In genomic region chr3:191401775-191402357, GRCh38 we compare ENCODE assay signal across 25 cellular contexts. TPM values are rescaled to one million over a fixed set of nuclear protein-coding genes. Genes with fewer than 3 reads are reported as not detected.
DNase-seq lines count a peak whose midpoint lies in the region; ATAC-seq, FAIRE-seq and TF ChIP-seq lines count a peak whose summit lies in the region.
"Had no signal": no experiment of that assay in that cellular context is flagged by ENCODE, and none has a peak within 500 bp of the region (broad histone marks: within the 10 kb centered on the region; RNA-seq: fewer than 3 reads in every experiment).

No MANE protein-coding gene starts in this region.

- no peak overlapping the region for H3K4me3 ChIP-seq in endothelial cell of umbilical vein (replicated peaks in 1 of 3; ENCODE audit: insufficient read depth in 1 of 3, low read depth in 1 of 3, low read length in 3 of 3)
- H3K4me3 ChIP-seq: BLaER1 treated with 17β-estradiol and CSF1 and Interleukin-3, amounts not matched to agents 10 nM and 100 nM; MG63; SJCRH30 had no signal

- ATAC-seq in activated naive CD8-positive, alpha-beta T cell treated with anti-CD3 and anti-CD28 coated beads, Interleukin-2, amount 50 U/mL, for 24 hours, result no peak
- ATAC-seq: CD8-positive, alpha-beta T cell; PC-3; T-helper 17 cell had no signal

- H3K36me3 ChIP-seq in endothelial cell of umbilical vein (ENCODE audit: control insufficient read depth in 2 of 2, extremely low read depth in 1 of 2, insufficient read depth in 2 of 2, low read length in 2 of 2), result peaks cover 0 to 3% of the 10 kb centered on the region in 2 experiments
- H3K36me3 ChIP-seq: MG63, SJCRH30 had no signal

- DNase-seq in NCI-H82 (lab: John Stamatoyannopoulos, UW) (peak; percentile 56), NCI-H82 treated with DMSO at 0.1 percent for 48 hours (lab: John Stamatoyannopoulos, UW; ENCODE audit: unreplicated experiment) (no peak), endothelial cell of umbilical vein (ENCODE audit: low read depth, low spot score) (no peak), NCI-H1105 treated with DMSO at 0.1 percent for 48 hours (lab: John Stamatoyannopoulos, UW) (no peak), NAMALWA (ENCODE audit: low spot score) (no peak)
- DNase-seq in activated naive CD8-positive, alpha-beta T cell treated with anti-CD3 and anti-CD28 coated beads, Interleukin-2, amount 50 U/mL, for 24 hours, result no peak
- DNase-seq: Calu3; CD8-positive, alpha-beta T cell; GF-D8; H9; IMR-90; Kasumi-1; MG63; NCI-H1092 treated with DMSO at 0.1 percent for 48 hours; NCI-H1694; NCI-H2081 treated with DMSO at 0.1 percent for 48 hours; NCI-H526; PC-3; SJCRH30; T-helper 17 cell had no signal

- no peaks in the 10 kb centered on the region for H3K9me1 ChIP-seq in endothelial cell of umbilical vein (replicated peaks; ENCODE audit: control insufficient read depth, extremely low read depth, insufficient read depth, low read length)

- POLR2A ChIA-PET in endothelial cell of umbilical vein (lab: Charles Lee), result no interaction called here

- no peak overlapping the region for H3K4me2 ChIP-seq in endothelial cell of umbilical vein (ENCODE audit: insufficient read depth, low read length)
- H3K4me2 ChIP-seq: BLaER1 treated with 17β-estradiol and CSF1 and Interleukin-3, amounts not matched to agents 10 nM and 100 nM had no signal

- no peaks in the 10 kb centered on the region for H3K4me1 Mint-ChIP-seq in activated naive CD8-positive, alpha-beta T cell treated with anti-CD3 and anti-CD28 coated beads, Interleukin-2, amount 50 U/mL, for 24 hours
- H3K4me1 Mint-ChIP-seq: T-helper 17 cell had no signal

- TF ChIP-seq POLR2A in endothelial cell of umbilical vein (IDR thresholded peaks at IDR 0.05; ENCODE audit: low read depth, low read length), result no peak

- H3K36me3 Mint-ChIP-seq in activated naive CD8-positive, alpha-beta T cell treated with anti-CD3 and anti-CD28 coated beads, Interleukin-2, amount 50 U/mL, for 24 hours (ENCODE audit: low read depth), result peaks cover 2% of the 10 kb centered on the region
- H3K36me3 Mint-ChIP-seq: CD8-positive, alpha-beta T cell had no signal

- intact Hi-C loops in endothelial cell of umbilical vein (cut with micrococcal nuclease), result no loop called here

- no peak for TF ChIP-seq RAD21 in Ishikawa (IDR thresholded peaks at IDR 0.05; ENCODE audit: low read depth)

- no peaks in the 10 kb centered on the region for H3K79me2 ChIP-seq in endothelial cell of umbilical vein (ENCODE audit: control insufficient read depth, insufficient read depth, low read length)

- TF ChIP-seq CTCF in endothelial cell of umbilical vein (IDR thresholded peaks at IDR 0.05; ENCODE audit: extremely low read depth in 1 of 2, insufficient read depth in 1 of 2, low read depth in 1 of 2, low read length in 2 of 2), result no peak

- FAIRE-seq in endothelial cell of umbilical vein (lab: Jason Lieb, UNC), result no peak

- H3K27me3 Mint-ChIP-seq in activated naive CD8-positive, alpha-beta T cell treated with anti-CD3 and anti-CD28 coated beads, Interleukin-2, amount 50 U/mL, for 24 hours, result no peaks in the 10 kb centered on the region
- H3K27me3 Mint-ChIP-seq: T-helper 17 cell had no signal

- no peaks in the 10 kb centered on the region for H3K9me3 Mint-ChIP-seq in activated naive CD8-positive, alpha-beta T cell treated with anti-CD3 and anti-CD28 coated beads, Interleukin-2, amount 50 U/mL, for 24 hours

- no peak overlapping the region for H2AFZ ChIP-seq in endothelial cell of umbilical vein (ENCODE audit: low read depth, low read length)

- H3K9me3 ChIP-seq in endothelial cell of umbilical vein (replicated peaks; ENCODE audit: control insufficient read depth, insufficient read depth, low read length), result no peaks in the 10 kb centered on the region
- H3K9me3 ChIP-seq: BLaER1 treated with 17β-estradiol and CSF1 and Interleukin-3, amounts not matched to agents 10 nM and 100 nM; MG63; SJCRH30 had no signal

- BruUV-seq in endothelial cell of umbilical vein (replicated peaks; lab: Mats Ljungman, UMichigan), result no TSS peak

- no peak overlapping the region for H3K27ac Mint-ChIP-seq in activated naive CD8-positive, alpha-beta T cell treated with anti-CD3 and anti-CD28 coated beads, Interleukin-2, amount 50 U/mL, for 24 hours
- H3K27ac Mint-ChIP-seq: CD8-positive, alpha-beta T cell; H9; T-helper 17 cell had no signal

- no peak overlapping the region for H3K4me3 Mint-ChIP-seq in activated naive CD8-positive, alpha-beta T cell treated with anti-CD3 and anti-CD28 coated beads, Interleukin-2, amount 50 U/mL, for 24 hours
- H3K4me3 Mint-ChIP-seq: CD8-positive, alpha-beta T cell; H9; T-helper 17 cell had no signal

- no peak overlapping the region for H3K27ac ChIP-seq in endothelial cell of umbilical vein (ENCODE audit: insufficient read depth, low read depth, low read length)
- H3K27ac ChIP-seq: BLaER1 treated with 17β-estradiol and CSF1 and Interleukin-3, amounts not matched to agents 10 nM and 100 nM; HL-60; SJCRH30 had no signal

- H3K27me3 ChIP-seq in endothelial cell of umbilical vein (ENCODE audit: control insufficient read depth in 2 of 2, insufficient read depth in 2 of 2, low read length in 2 of 2), result no peaks in the 10 kb centered on the region
- H3K27me3 ChIP-seq: BLaER1 treated with 17β-estradiol and CSF1 and Interleukin-3, amounts not matched to agents 10 nM and 100 nM; MG63; SJCRH30 had no signal

- no peak for TF ChIP-seq EP300 in Ishikawa (IDR thresholded peaks at IDR 0.05; ENCODE audit: borderline replicate concordance)

- dilution Hi-C loops in endothelial cell of umbilical vein (cut with MboI; ENCODE audit: extremely low pct_ligation_motif_present, low sequenced_read_pairs), result no loop called here

- H3K9ac ChIP-seq in endothelial cell of umbilical vein (replicated peaks; ENCODE audit: extremely low read depth, insufficient read depth, low read length), result no peak overlapping the region
- H3K9ac ChIP-seq: BLaER1 treated with 17β-estradiol and CSF1 and Interleukin-3, amounts not matched to agents 10 nM and 100 nM had no signal

- no peaks in the 10 kb centered on the region for H4K20me1 ChIP-seq in endothelial cell of umbilical vein (replicated peaks; ENCODE audit: control insufficient read depth, extremely low read depth, insufficient read depth, low read length)
- H4K20me1 ChIP-seq: BLaER1 treated with 17β-estradiol and CSF1 and Interleukin-3, amounts not matched to agents 10 nM and 100 nM had no signal

- no peaks in the 10 kb centered on the region for H3K4me1 ChIP-seq in endothelial cell of umbilical vein (ENCODE audit: control insufficient read depth, extremely low read depth, insufficient read depth, low read length)
- H3K4me1 ChIP-seq: BLaER1 treated with 17β-estradiol and CSF1 and Interleukin-3, amounts not matched to agents 10 nM and 100 nM had no signal

- CTCF ChIA-PET in endothelial cell of umbilical vein (lab: Charles Lee), result interaction anchor here (0.9 to 1.2 kb wide), 2 partner anchors 11 to 12 kb away, joined by 3 read pairs; no protein-coding TSS in a partner anchor

TF ChIP-seq in Ishikawa, 13 proteins besides CTCF, POLR2A, EP300 and RAD21 (continues in another document):
- no peak for TF ChIP-seq ZBTB7A (IDR thresholded peaks at IDR 0.05; ENCODE audit: low read depth)

TF ChIP-seq in endothelial cell of umbilical vein, 7 proteins besides CTCF, POLR2A, EP300 and RAD21:
- TF ChIP-seq POLR2AphosphoS5 (IDR thresholded peaks at IDR 0.05; ENCODE audit: insufficient read depth, low read depth, low read length), result peak; percentile 39
- TF ChIP-seq JUN (IDR thresholded peaks at IDR 0.05; ENCODE audit: borderline replicate concordance, insufficient read depth, insufficient read length, low read depth), result no peak

RNA-seq across cellular contexts. Expression of gene PYDC2, which starts 59.1 kb away (rescaled TPM):
- not detected in 2 replicates for total RNA-seq in endothelial cell of umbilical vein
- polyA plus RNA-seq in endothelial cell of umbilical vein, result not detected in 2 replicates
- not detected in 2 replicates for polyA plus RNA-seq in endothelial cell of umbilical vein (2011; cell fraction: cytosol; rRNA removed)
- not detected in 2 replicates for polyA plus RNA-seq in endothelial cell of umbilical vein (2011; cell fraction: nucleus; rRNA removed)
- not detected in 2 replicates for polyA plus RNA-seq in endothelial cell of umbilical vein (2012)
- not detected in 2 replicates for polyA minus RNA-seq in endothelial cell of umbilical vein
- polyA minus RNA-seq in endothelial cell of umbilical vein (2011; cell fraction: cytosol; rRNA and poly(A)+ RNA removed), result not detected
- polyA minus RNA-seq in endothelial cell of umbilical vein (2011; cell fraction: nucleus; rRNA and poly(A)+ RNA removed), result not detected in 2 replicates
- total RNA-seq: A673; Calu3; CD8-positive, alpha-beta T cell; H9; HT1080; IMR-90; PC-3; SJCRH30; T-helper 17 cell had no signal
- polyA plus RNA-seq: IMR-90 had no signal
